Comparison of ENCODE assay signal across 36 cellular contexts in genomic region chr7:123637878-123638277, GRCh38. TPM values are rescaled to one million over a fixed set of nuclear protein-coding genes. Genes with fewer than 3 reads are reported as not detected.
"Had no signal": no experiment of that assay in that cellular context is flagged by ENCODE, and none has a peak within 500 bp of the region (broad histone marks: within the 10 kb centered on the region; RNA-seq: fewer than 3 reads in every experiment).

No MANE protein-coding gene starts in this region.

- H3K27ac Mint-ChIP-seq: naive B cell; natural killer cell; neural progenitor cell; stimulated activated naive B cell treated with anti-CD40 and anti-IgM and Interleukin-4, amounts not matched to agents 10 μg/mL and 1 μg/mL and 100 μg/mL, for 72 hours; type B pancreatic cell had no signal

- H2AFZ ChIP-seq: hepatocyte, neural progenitor cell had no signal

- H3K27me3 ChIP-seq: hepatocyte, right atrium auricular region, right lobe of liver, stomach, suprapubic skin, tibial artery, uterus had no signal

- DNase-seq: lower lobe of right lung; mammary epithelial cell; mesenchymal stem cell; naive B cell; natural killer cell; nephron progenitor cell; occipital lobe; right lobe of liver; stimulated activated CD4-positive, alpha-beta T cell treated with anti-CD3 and anti-CD28 coated beads, Interleukin-1b, Interleukin-23, amount 100 ng/mL, for 48 hours; stimulated activated CD4-positive, alpha-beta T cell treated with anti-CD3 and anti-CD28 coated beads, Interleukin-2, amount 100 ng/mL, for 48 hours; stimulated activated CD4-positive, alpha-beta T cell treated with anti-CD3 and anti-CD28 coated beads, Interleukin-4, amount 100 ng/mL, for 4 hours; stimulated activated CD8-positive, alpha-beta memory T cell treated with anti-CD3 and anti-CD28 coated beads, Interleukin-4, amount 100 ng/mL, for 48 hours; stimulated activated naive B cell treated with anti-CD40 and anti-IgM and Interleukin-4, amounts not matched to agents 10 μg/mL and 1 μg/mL and 100 μg/mL, for 72 hours; stimulated activated naive CD8-positive, alpha-beta T cell treated with anti-CD3 and anti-CD28 coated beads, Interleukin-15, Interleukin-2, amounts not matched to agents 100 U/mL and 50 U/mL, for 24 hours; stomach; tibial artery; uterus had no signal

- ATAC-seq: left lobe of liver; lower lobe of right lung; natural killer cell; right lobe of liver; stimulated activated naive B cell treated with anti-CD40 and anti-IgM and Interleukin-4, amounts not matched to agents 10 μg/mL and 1 μg/mL and 100 μg/mL, for 72 hours; stimulated activated naive CD8-positive, alpha-beta T cell treated with anti-CD3 and anti-CD28 coated beads, Interleukin-15, Interleukin-2, amounts not matched to agents 100 U/mL and 50 U/mL, for 24 hours had no signal

- H3K27me3 Mint-ChIP-seq: type B pancreatic cell had no signal

- H3K4me2 ChIP-seq: hepatocyte, neural progenitor cell, smooth muscle cell had no signal

- H3K27ac ChIP-seq: hepatocyte, lower lobe of right lung, neural progenitor cell, neutrophil, right lobe of liver, stomach, suprapubic skin, thoracic aorta, tibial artery, uterus had no signal

- H3K36me3 ChIP-seq: lower lobe of right lung, neural progenitor cell, neutrophil, right atrium auricular region, right lobe of liver, stomach, suprapubic skin, thoracic aorta, tibial artery, uterus had no signal

- H3K9me3 ChIP-seq: lower lobe of right lung, neutrophil, right atrium auricular region, right lobe of liver, stomach, suprapubic skin, thoracic aorta, tibial artery, uterus had no signal

- H3K36me3 Mint-ChIP-seq: mesothelial cell of epicardium; naive B cell; natural killer cell; neural progenitor cell; stimulated activated naive B cell treated with anti-CD40 and anti-IgM and Interleukin-4, amounts not matched to agents 10 μg/mL and 1 μg/mL and 100 μg/mL, for 72 hours; type B pancreatic cell had no signal

- H3K79me2 ChIP-seq: hepatocyte, parathyroid adenoma had no signal

- H3K9ac ChIP-seq: neural progenitor cell, parathyroid adenoma had no signal

- H3K4me1 Mint-ChIP-seq: naive B cell; natural killer cell; stimulated activated naive B cell treated with anti-CD40 and anti-IgM and Interleukin-4, amounts not matched to agents 10 μg/mL and 1 μg/mL and 100 μg/mL, for 72 hours had no signal

- H3K9me3 Mint-ChIP-seq: natural killer cell; neural progenitor cell; stimulated activated naive B cell treated with anti-CD40 and anti-IgM and Interleukin-4, amounts not matched to agents 10 μg/mL and 1 μg/mL and 100 μg/mL, for 72 hours; type B pancreatic cell had no signal

- H3K4me3 Mint-ChIP-seq: mesothelial cell of epicardium; naive B cell; natural killer cell; nephron progenitor cell; neural progenitor cell; stimulated activated naive B cell treated with anti-CD40 and anti-IgM and Interleukin-4, amounts not matched to agents 10 μg/mL and 1 μg/mL and 100 μg/mL, for 72 hours; type B pancreatic cell had no signal

- H3K4me1 ChIP-seq: lower lobe of right lung, right lobe of liver, stomach, suprapubic skin, tibial artery, uterus had no signal

- H3K4me3 ChIP-seq: hepatocyte, lower lobe of right lung, neural progenitor cell, right atrium auricular region, right lobe of liver, smooth muscle cell, stomach, suprapubic skin, thoracic aorta, tibial artery, uterus had no signal

RNA-seq across cellular contexts. Expression of gene LMOD2, which starts 17.8 kb away (rescaled TPM):
- total RNA-seq: hepatocyte, kidney epithelial cell, liver, lower lobe of right lung, mammary epithelial cell, mesothelial cell of epicardium, mononuclear cell, natural killer cell, occipital lobe, osteocyte, posterior vena cava, renal cortical epithelial cell, smooth muscle cell, stomach, suprapubic skin, thoracic aorta had no signal
- polyA plus RNA-seq: hepatocyte, liver, mammary epithelial cell had no signal

RNA-seq across cellular contexts. Expression of gene ASB15, which starts 36.3 kb away (rescaled TPM):
- total RNA-seq: hepatocyte, kidney epithelial cell, left lobe of liver, liver, lower lobe of right lung, mammary epithelial cell, mesothelial cell of epicardium, mononuclear cell, natural killer cell, occipital lobe, osteocyte, posterior vena cava, pulmonary artery endothelial cell, renal cortical epithelial cell, right lobe of liver, smooth muscle cell, stomach, suprapubic skin, thoracic aorta, ureter, uterus had no signal
- polyA plus RNA-seq: hepatocyte, liver, mammary epithelial cell, stomach had no signal
